ENCODE assay signal across 1 cellular context in genomic region chr20:37846573-37846972, GRCh38.
TF ChIP-seq lines count a peak whose summit lies in the region.

No MANE protein-coding gene starts in this region.

TF ChIP-seq in HepG2, 621 proteins besides CTCF, POLR2A, EP300 and RAD21 (continued from another document):
- TF ChIP-seq ZNF281 (CRISPR knock-in tag; IDR thresholded peaks at IDR 0.05; ENCODE audit: borderline replicate concordance) (0 out of 2 replicates have a peak, but pooled peaks have one; percentile 20), FOXA1 (IDR thresholded peaks at IDR 0.05) (no peak), FOXA1 (CRISPR knock-in tag; IDR thresholded peaks at IDR 0.05) (peak; percentile 20; the same call in 1 of the 2 replicates)
